ENCODE assay signal across 9 cellular contexts in the genomic region with DNA sequence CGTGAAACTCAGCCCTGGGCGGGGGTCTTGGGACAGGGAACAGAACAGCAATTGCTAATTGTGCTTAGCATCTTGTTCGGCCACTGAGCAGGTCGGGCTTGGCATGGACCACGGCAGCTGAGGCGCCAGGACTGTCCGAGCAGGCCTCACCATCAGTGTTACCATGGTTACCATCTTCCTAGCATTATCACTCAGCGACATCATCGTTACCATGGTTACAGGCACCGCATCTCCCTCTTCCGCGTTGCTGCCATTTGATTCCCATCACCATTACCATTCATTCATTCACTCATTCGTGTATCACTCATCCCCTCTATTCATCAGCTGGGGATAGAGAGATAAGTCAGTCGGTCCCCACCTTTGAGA.
DNase-seq lines count a peak whose midpoint lies in the region; TF ChIP-seq lines count a peak whose summit lies in the region.
"Had no signal": no experiment of that assay in that cellular context is flagged by ENCODE, and none has a peak within 500 bp of the region (broad histone marks: within the 10 kb centered on the region; RNA-seq: fewer than 3 reads in every experiment).

No MANE protein-coding gene starts in this region.

- intact Hi-C loops in ovary (cut with DNase I): no loop called here

- TF ChIP-seq POLR2A in ovary (IDR thresholded peaks at IDR 0.05): no peak

- peaks cover 46% of the 10 kb centered on the region for H3K4me1 Mint-ChIP-seq in activated CD4-positive, alpha-beta T cell treated with anti-CD3 and anti-CD28 coated beads, Interleukin-2, amount 10 ng/mL, durations not matched to agents 7 days and 5 days

- TF ChIP-seq CTCF in SK-N-SH (IDR thresholded peaks at IDR 0.05) (no peak), RWPE1 (conservative IDR thresholded peaks at IDR 0.05; ENCODE audit: low read depth) (no peak), ovary (IDR thresholded peaks at IDR 0.05) (no peak)

- no peaks in the 10 kb centered on the region for H3K36me3 Mint-ChIP-seq in activated CD4-positive, alpha-beta T cell treated with anti-CD3 and anti-CD28 coated beads, Interleukin-2, amount 10 ng/mL, durations not matched to agents 7 days and 5 days (ENCODE audit: low read depth)

- no peak for TF ChIP-seq EP300 in SK-N-SH (IDR thresholded peaks at IDR 0.05; ENCODE audit: borderline replicate concordance in 1 of 2, low read depth in 1 of 2, low read length in 1 of 2)
- no peak for TF ChIP-seq EP300 in ovary (IDR thresholded peaks at IDR 0.05)

- peak overlapping the region; percentile 99 for H3K27ac Mint-ChIP-seq in activated CD4-positive, alpha-beta T cell treated with anti-CD3 and anti-CD28 coated beads, Interleukin-2, amount 10 ng/mL, durations not matched to agents 7 days and 5 days

- CTCF ChIA-PET in activated CD4-positive, alpha-beta T cell treated with anti-CD3 and anti-CD28 coated beads, Interleukin-2, amount 10 ng/mL, durations not matched to agents 7 days and 5 days (lab: Charles Lee): interaction anchor here (1.0 to 1.6 kb wide), 2 partner anchors 18 to 24 kb away, joined by 3 to 5 read pairs; no protein-coding TSS in a partner anchor
- CTCF ChIA-PET in SK-N-SH (lab: Yijun Ruan, JAX): interaction anchor here (1.0 to 3.0 kb wide), 4 partner anchors 19 to 225 kb away, joined by 3 to 15 read pairs (median 11); no protein-coding TSS in a partner anchor
- CTCF ChIA-PET in RWPE1 (lab: Yijun Ruan, JAX): interaction anchor here (0.6 to 8.8 kb wide), 6 partner anchors 18 to 1526 kb away, joined by 3 to 66 read pairs (median 4); no protein-coding TSS in a partner anchor

- DNase-seq in activated CD4-positive, alpha-beta T cell treated with anti-CD3 and anti-CD28 coated beads, Interleukin-2, amount 10 ng/mL, durations not matched to agents 7 days and 5 days: peak; percentile 24
- no peak for DNase-seq in activated CD4-positive, alpha-beta T cell treated with anti-CD3 and anti-CD28 coated beads for 48 hours
- DNase-seq in SK-N-SH: peak; percentile 84
- DNase-seq in glomerular visceral epithelial cell (ENCODE audit: extremely low spot score): peak; percentile 13
- DNase-seq in RWPE1 (ENCODE audit: low spot score): no peak
- DNase-seq in GDM1 (lab: John Stamatoyannopoulos, UW): no peak
- no peak for DNase-seq in ovary

- H3K9me3 Mint-ChIP-seq in activated CD4-positive, alpha-beta T cell treated with anti-CD3 and anti-CD28 coated beads, Interleukin-2, amount 10 ng/mL, durations not matched to agents 7 days and 5 days: no peaks in the 10 kb centered on the region

- no peaks in the 10 kb centered on the region for H3K9me3 ChIP-seq in SK-N-SH
- H3K9me3 ChIP-seq in stomach smooth muscle (ENCODE audit: control insufficient read depth in 2 of 2, low read length in 2 of 2): peaks cover 0 to 2% of the 10 kb centered on the region in 2 donors
- H3K9me3 ChIP-seq in ovary: peaks cover 0 to 4% of the 10 kb centered on the region in 2 donors
- H3K9me3 ChIP-seq: SJSA1 had no signal

- H3K9ac ChIP-seq in SK-N-SH (no peak overlapping the region), stomach smooth muscle (ENCODE audit: low read length in 2 of 2) (no peak overlapping the region)

- no peak overlapping the region for H3K4me2 ChIP-seq in SK-N-SH

- H3K27me3 Mint-ChIP-seq in activated CD4-positive, alpha-beta T cell treated with anti-CD3 and anti-CD28 coated beads, Interleukin-2, amount 10 ng/mL, durations not matched to agents 7 days and 5 days: peaks cover 13% of the 10 kb centered on the region

- no peaks in the 10 kb centered on the region for H3K9me2 ChIP-seq in SK-N-SH

- 24% methylated on average over 8 of the region's 14 CpGs for WGBS in SK-N-SH (ENCODE audit: low lambda C conversion rate)
- WGBS in ovary, 3 donors: 36 to 52% (median 49%) methylated on average over 14 of the region's 14 CpGs

- peak overlapping the region; percentile 89 for H3K4me3 Mint-ChIP-seq in activated CD4-positive, alpha-beta T cell treated with anti-CD3 and anti-CD28 coated beads, Interleukin-2, amount 10 ng/mL, durations not matched to agents 7 days and 5 days

- H3K4me1 ChIP-seq in SK-N-SH (ENCODE audit: control insufficient read depth in 1 of 2, insufficient read depth in 2 of 2, low read depth in 1 of 2, low read length in 1 of 2): peaks cover 10 to 34% of the 10 kb centered on the region in 2 experiments; a peak in 2 of 4 replicates
- H3K4me1 ChIP-seq in stomach smooth muscle (ENCODE audit: control insufficient read depth, insufficient read depth, low read length): peaks cover 13% of the 10 kb centered on the region
- H3K4me1 ChIP-seq in ovary (ENCODE audit: insufficient read depth): peaks cover 2% of the 10 kb centered on the region
- H3K4me1 ChIP-seq: SJSA1 had no signal

- no peaks in the 10 kb centered on the region for H4K20me1 ChIP-seq in SK-N-SH (ENCODE audit: insufficient read depth)

- no peak overlapping the region for H2AFZ ChIP-seq in SK-N-SH (ENCODE audit: low read depth)

- H3K27ac ChIP-seq in SK-N-SH (ENCODE audit: low read depth in 2 of 2, low read length in 1 of 2): peak overlapping the region in 1 of 2 experiments; percentile 94; a peak in 2 of 4 replicates
- H3K27ac ChIP-seq in stomach smooth muscle (ENCODE audit: low read length): no peak overlapping the region
- no peak overlapping the region for H3K27ac ChIP-seq in RWPE1
- H3K27ac ChIP-seq in ovary: no peak overlapping the region
- H3K27ac ChIP-seq: SJSA1 had no signal

- no peaks in the 10 kb centered on the region for H3F3A ChIP-seq in SK-N-SH (replicated peaks; ENCODE audit: insufficient read depth)

- H3K27me3 ChIP-seq in SK-N-SH (ENCODE audit: insufficient read depth) (peaks cover 12% of the 10 kb centered on the region; the same call in 1 of the 2 replicates), stomach smooth muscle (ENCODE audit: control insufficient read depth in 1 of 2, insufficient read depth in 2 of 2, low read length in 2 of 2) (peaks cover 27 to 30% of the 10 kb centered on the region in 2 donors), ovary (peaks cover 4% of the 10 kb centered on the region)

- POLR2A ChIA-PET in activated CD4-positive, alpha-beta T cell treated with anti-CD3 and anti-CD28 coated beads, Interleukin-2, amount 10 ng/mL, durations not matched to agents 7 days and 5 days (lab: Charles Lee): no interaction called here
- POLR2A ChIA-PET in SK-N-SH (lab: Yijun Ruan, JAX): interaction anchor here (1.4 kb wide), 1 partner anchor 19 kb away, joined by 4 read pairs; no protein-coding TSS in a partner anchor
- POLR2A ChIA-PET in RWPE1 (lab: Yijun Ruan, JAX; ENCODE audit: low non-redundant PET): interaction anchor here (1.0 kb wide), 1 partner anchor 29 kb away, joined by 3 read pairs; no protein-coding TSS in a partner anchor

- H3K79me2 ChIP-seq in SK-N-SH (ENCODE audit: insufficient read depth): no peaks in the 10 kb centered on the region

- H3K4me3 ChIP-seq in SK-N-SH (ENCODE audit: low read depth in 2 of 2, low read length in 1 of 2) (peak overlapping the region in 1 of 2 experiments; percentile 52; a peak in 1 of 4 replicates), stomach smooth muscle (ENCODE audit: low read length in 2 of 2) (peak overlapping the region; percentile 3 to 55), ovary (no peak overlapping the region)
- H3K4me3 ChIP-seq: SJSA1 had no signal

- H3K36me3 ChIP-seq in SK-N-SH (replicated peaks in 1 of 2; ENCODE audit: control insufficient read depth in 1 of 2, insufficient read depth in 2 of 2, low read length in 1 of 2) (no peaks in the 10 kb centered on the region), stomach smooth muscle (ENCODE audit: control insufficient read depth in 2 of 2, insufficient read depth in 2 of 2, low read length in 2 of 2) (no peaks in the 10 kb centered on the region), ovary (no peaks in the 10 kb centered on the region)
- H3K36me3 ChIP-seq: SJSA1 had no signal

- no peak for TF ChIP-seq RAD21 in SK-N-SH (IDR thresholded peaks at IDR 0.05; ENCODE audit: low read length)

TF ChIP-seq in SK-N-SH, 30 proteins besides CTCF, POLR2A, EP300 and RAD21 (continues in another document):
- TF ChIP-seq FOSL2 (IDR thresholded peaks at IDR 0.05; ENCODE audit: borderline replicate concordance, low read depth): no peak
- TF ChIP-seq GABPA (IDR thresholded peaks at IDR 0.05; ENCODE audit: low read depth): no peak
- no peak for TF ChIP-seq TCF12 (IDR thresholded peaks at IDR 0.05)
- no peak for TF ChIP-seq CHD2 (IDR thresholded peaks at IDR 0.05; ENCODE audit: low read length, partially characterized antibody)
- TF ChIP-seq, protein P1, sequence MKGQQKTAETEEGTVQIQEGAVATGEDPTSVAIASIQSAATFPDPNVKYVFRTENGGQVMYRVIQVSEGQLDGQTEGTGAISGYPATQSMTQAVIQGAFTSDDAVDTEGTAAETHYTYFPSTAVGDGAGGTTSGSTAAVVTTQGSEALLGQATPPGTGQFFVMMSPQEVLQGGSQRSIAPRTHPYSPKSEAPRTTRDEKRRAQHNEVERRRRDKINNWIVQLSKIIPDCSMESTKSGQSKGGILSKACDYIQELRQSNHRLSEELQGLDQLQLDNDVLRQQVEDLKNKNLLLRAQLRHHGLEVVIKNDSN (IDR thresholded peaks at IDR 0.05; ENCODE audit: borderline replicate concordance, low read depth): no peak
- TF ChIP-seq RCOR1 (IDR thresholded peaks at IDR 0.05; ENCODE audit: low read length): peak; percentile 23; the same call in 1 of the 2 replicates
- TF ChIP-seq, protein P2, sequence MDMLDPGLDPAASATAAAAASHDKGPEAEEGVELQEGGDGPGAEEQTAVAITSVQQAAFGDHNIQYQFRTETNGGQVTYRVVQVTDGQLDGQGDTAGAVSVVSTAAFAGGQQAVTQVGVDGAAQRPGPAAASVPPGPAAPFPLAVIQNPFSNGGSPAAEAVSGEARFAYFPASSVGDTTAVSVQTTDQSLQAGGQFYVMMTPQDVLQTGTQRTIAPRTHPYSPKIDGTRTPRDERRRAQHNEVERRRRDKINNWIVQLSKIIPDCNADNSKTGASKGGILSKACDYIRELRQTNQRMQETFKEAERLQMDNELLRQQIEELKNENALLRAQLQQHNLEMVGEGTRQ (IDR thresholded peaks at IDR 0.05; ENCODE audit: borderline replicate concordance, low read depth, low read length): no peak
- TF ChIP-seq TAF1 (IDR thresholded peaks at IDR 0.05; ENCODE audit: borderline replicate concordance, low read depth, low read length): no peak
- TF ChIP-seq, protein P3, sequence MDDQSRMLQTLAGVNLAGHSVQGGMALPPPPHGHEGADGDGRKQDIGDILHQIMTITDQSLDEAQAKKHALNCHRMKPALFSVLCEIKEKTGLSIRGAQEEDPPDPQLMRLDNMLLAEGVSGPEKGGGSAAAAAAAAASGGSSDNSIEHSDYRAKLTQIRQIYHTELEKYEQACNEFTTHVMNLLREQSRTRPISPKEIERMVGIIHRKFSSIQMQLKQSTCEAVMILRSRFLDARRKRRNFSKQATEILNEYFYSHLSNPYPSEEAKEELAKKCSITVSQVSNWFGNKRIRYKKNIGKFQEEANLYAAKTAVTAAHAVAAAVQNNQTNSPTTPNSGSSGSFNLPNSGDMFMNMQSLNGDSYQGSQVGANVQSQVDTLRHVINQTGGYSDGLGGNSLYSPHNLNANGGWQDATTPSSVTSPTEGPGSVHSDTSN (IDR thresholded peaks at IDR 0.05): no peak
- no peak for TF ChIP-seq ELF1 (IDR thresholded peaks at IDR 0.05)
- TF ChIP-seq JUND (IDR thresholded peaks at IDR 0.05): no peak
- TF ChIP-seq MXI1 (IDR thresholded peaks at IDR 0.05; ENCODE audit: low read depth, low read length): peak; percentile 76
- TF ChIP-seq FOXM1 (IDR thresholded peaks at IDR 0.05; ENCODE audit: low read depth): no peak

Comparison
In these comparisons a context has a peak if more than half of its experiments do, and no peak if none do; other contexts are left out.
1. DNase-seq: peak in activated CD4-positive, alpha-beta T cell treated with anti-CD3 and anti-CD28 coated beads, Interleukin-2, amount 10 ng/mL, durations not matched to agents 7 days and 5 days (single experiment), SK-N-SH (single experiment) and glomerular visceral epithelial cell (single experiment); none in activated CD4-positive, alpha-beta T cell treated with anti-CD3 and anti-CD28 coated beads for 48 hours (single experiment), RWPE1 (single experiment), GDM1 (single experiment) and ovary (0 of 5).